Comparison of ENCODE assay signal across 1 cellular context in the genomic region with DNA sequence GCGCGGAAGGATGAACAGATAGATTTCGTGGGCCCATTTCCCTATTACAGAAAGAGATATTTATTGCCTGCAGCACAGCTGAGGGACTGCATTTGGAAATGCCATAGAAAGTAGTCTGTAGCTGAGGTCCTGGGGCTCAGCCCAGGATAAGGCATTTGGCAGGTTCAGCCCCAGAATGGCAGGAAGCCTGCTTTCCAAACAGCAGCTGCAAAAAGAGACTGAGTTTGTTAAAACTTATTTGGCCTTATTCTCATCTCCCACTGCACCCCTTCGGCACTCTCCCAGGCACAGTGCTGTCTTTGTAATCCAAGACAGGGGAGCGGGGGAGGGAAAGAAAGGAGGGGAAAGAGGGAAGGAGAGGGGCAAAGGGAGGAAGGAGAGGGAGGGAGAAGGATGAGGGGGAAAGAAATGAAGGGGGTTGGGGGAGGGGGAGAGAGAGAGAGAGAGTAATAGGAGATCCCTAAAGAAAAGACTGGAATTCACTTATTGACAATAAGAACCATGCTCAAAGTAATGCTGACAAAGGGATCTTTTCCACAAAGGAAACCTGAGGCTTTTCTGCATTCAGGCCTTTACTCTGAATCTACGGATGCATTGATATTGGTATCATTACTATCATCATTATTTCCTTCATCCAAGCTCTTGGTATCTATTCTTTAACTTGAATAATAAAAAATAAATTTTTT.
TF ChIP-seq lines count a peak whose summit lies in the region.

No MANE protein-coding gene starts in this region.

TF ChIP-seq in GM23338, 12 proteins besides CTCF, POLR2A, EP300 and RAD21 (continued from another document):
- TF ChIP-seq, protein P1, sequence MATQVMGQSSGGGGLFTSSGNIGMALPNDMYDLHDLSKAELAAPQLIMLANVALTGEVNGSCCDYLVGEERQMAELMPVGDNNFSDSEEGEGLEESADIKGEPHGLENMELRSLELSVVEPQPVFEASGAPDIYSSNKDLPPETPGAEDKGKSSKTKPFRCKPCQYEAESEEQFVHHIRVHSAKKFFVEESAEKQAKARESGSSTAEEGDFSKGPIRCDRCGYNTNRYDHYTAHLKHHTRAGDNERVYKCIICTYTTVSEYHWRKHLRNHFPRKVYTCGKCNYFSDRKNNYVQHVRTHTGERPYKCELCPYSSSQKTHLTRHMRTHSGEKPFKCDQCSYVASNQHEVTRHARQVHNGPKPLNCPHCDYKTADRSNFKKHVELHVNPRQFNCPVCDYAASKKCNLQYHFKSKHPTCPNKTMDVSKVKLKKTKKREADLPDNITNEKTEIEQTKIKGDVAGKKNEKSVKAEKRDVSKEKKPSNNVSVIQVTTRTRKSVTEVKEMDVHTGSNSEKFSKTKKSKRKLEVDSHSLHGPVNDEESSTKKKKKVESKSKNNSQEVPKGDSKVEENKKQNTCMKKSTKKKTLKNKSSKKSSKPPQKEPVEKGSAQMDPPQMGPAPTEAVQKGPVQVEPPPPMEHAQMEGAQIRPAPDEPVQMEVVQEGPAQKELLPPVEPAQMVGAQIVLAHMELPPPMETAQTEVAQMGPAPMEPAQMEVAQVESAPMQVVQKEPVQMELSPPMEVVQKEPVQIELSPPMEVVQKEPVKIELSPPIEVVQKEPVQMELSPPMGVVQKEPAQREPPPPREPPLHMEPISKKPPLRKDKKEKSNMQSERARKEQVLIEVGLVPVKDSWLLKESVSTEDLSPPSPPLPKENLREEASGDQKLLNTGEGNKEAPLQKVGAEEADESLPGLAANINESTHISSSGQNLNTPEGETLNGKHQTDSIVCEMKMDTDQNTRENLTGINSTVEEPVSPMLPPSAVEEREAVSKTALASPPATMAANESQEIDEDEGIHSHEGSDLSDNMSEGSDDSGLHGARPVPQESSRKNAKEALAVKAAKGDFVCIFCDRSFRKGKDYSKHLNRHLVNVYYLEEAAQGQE (IDR thresholded peaks at IDR 0.05; ENCODE audit: unreplicated experiment): no peak
- TF ChIP-seq POLR2AphosphoS5 (IDR thresholded peaks at IDR 0.05; ENCODE audit: low read depth): no peak
- no peak for TF ChIP-seq EZH2 (IDR thresholded peaks at IDR 0.05; ENCODE audit: low read depth, unreplicated experiment)
- no peak for TF ChIP-seq ZNF114 (CRISPR knock-in tag; IDR thresholded peaks at IDR 0.05)
- no peak for TF ChIP-seq EZH2phosphoT487 (IDR thresholded peaks at IDR 0.05; ENCODE audit: unreplicated experiment)
- TF ChIP-seq, protein P2, sequence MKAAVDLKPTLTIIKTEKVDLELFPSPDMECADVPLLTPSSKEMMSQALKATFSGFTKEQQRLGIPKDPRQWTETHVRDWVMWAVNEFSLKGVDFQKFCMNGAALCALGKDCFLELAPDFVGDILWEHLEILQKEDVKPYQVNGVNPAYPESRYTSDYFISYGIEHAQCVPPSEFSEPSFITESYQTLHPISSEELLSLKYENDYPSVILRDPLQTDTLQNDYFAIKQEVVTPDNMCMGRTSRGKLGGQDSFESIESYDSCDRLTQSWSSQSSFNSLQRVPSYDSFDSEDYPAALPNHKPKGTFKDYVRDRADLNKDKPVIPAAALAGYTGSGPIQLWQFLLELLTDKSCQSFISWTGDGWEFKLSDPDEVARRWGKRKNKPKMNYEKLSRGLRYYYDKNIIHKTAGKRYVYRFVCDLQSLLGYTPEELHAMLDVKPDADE (IDR thresholded peaks at IDR 0.05): no peak
- TF ChIP-seq, protein P3, sequence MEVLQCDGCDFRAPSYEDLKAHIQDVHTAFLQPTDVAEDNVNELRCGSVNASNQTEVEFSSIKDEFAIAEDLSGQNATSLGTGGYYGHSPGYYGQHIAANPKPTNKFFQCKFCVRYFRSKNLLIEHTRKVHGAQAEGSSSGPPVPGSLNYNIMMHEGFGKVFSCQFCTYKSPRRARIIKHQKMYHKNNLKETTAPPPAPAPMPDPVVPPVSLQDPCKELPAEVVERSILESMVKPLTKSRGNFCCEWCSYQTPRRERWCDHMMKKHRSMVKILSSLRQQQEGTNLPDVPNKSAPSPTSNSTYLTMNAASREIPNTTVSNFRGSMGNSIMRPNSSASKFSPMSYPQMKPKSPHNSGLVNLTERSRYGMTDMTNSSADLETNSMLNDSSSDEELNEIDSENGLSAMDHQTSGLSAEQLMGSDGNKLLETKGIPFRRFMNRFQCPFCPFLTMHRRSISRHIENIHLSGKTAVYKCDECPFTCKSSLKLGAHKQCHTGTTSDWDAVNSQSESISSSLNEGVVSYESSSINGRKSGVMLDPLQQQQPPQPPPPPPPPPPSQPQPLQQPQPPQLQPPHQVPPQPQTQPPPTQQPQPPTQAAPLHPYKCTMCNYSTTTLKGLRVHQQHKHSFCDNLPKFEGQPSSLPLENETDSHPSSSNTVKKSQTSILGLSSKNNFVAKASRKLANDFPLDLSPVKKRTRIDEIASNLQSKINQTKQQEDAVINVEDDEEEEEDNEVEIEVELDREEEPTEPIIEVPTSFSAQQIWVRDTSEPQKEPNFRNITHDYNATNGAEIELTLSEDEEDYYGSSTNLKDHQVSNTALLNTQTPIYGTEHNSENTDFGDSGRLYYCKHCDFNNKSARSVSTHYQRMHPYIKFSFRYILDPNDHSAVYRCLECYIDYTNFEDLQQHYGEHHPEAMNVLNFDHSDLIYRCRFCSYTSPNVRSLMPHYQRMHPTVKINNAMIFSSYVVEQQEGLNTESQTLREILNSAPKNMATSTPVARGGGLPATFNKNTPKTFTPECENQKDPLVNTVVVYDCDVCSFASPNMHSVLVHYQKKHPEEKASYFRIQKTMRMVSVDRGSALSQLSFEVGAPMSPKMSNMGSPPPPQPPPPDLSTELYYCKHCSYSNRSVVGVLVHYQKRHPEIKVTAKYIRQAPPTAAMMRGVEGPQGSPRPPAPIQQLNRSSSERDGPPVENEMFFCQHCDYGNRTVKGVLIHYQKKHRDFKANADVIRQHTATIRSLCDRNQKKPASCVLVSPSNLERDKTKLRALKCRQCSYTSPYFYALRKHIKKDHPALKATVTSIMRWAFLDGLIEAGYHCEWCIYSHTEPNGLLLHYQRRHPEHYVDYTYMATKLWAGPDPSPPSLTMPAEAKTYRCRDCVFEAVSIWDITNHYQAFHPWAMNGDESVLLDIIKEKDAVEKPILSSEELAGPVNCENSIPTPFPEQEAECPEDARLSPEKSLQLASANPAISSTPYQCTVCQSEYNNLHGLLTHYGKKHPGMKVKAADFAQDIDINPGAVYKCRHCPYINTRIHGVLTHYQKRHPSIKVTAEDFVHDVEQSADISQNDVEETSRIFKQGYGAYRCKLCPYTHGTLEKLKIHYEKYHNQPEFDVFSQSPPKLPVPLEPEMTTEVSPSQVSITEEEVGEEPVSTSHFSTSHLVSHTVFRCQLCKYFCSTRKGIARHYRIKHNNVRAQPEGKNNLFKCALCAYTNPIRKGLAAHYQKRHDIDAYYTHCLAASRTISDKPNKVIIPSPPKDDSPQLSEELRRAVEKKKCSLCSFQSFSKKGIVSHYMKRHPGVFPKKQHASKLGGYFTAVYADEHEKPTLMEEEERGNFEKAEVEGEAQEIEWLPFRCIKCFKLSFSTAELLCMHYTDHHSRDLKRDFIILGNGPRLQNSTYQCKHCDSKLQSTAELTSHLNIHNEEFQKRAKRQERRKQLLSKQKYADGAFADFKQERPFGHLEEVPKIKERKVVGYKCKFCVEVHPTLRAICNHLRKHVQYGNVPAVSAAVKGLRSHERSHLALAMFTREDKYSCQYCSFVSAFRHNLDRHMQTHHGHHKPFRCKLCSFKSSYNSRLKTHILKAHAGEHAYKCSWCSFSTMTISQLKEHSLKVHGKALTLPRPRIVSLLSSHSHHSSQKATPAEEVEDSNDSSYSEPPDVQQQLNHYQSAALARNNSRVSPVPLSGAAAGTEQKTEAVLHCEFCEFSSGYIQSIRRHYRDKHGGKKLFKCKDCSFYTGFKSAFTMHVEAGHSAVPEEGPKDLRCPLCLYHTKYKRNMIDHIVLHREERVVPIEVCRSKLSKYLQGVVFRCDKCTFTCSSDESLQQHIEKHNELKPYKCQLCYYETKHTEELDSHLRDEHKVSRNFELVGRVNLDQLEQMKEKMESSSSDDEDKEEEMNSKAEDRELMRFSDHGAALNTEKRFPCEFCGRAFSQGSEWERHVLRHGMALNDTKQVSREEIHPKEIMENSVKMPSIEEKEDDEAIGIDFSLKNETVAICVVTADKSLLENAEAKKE (CRISPR knock-in tag; IDR thresholded peaks at IDR 0.05): no peak
- TF ChIP-seq STAT1 (IDR thresholded peaks at IDR 0.05; ENCODE audit: unreplicated experiment): no peak
- no peak for TF ChIP-seq NANOG (IDR thresholded peaks at IDR 0.05; ENCODE audit: borderline replicate concordance)
- TF ChIP-seq JUNB (IDR thresholded peaks at IDR 0.05; ENCODE audit: unreplicated experiment): no peak
- TF ChIP-seq CREB1 (CRISPR knock-in tag; IDR thresholded peaks at IDR 0.05; ENCODE audit: low read depth): no peak
